8 cellular contexts compared by ENCODE assay signal in genomic region chr9:34380034-34380510, GRCh38. TPM values are rescaled to one million over a fixed set of nuclear protein-coding genes. Genes with fewer than 3 reads are reported as not detected.
A peak's percentile ranks its signal among the peaks of the same experiment; 100 is the strongest.
DNase-seq lines count a peak whose midpoint lies in the region; ATAC-seq and TF ChIP-seq lines count a peak whose summit lies in the region.

No MANE protein-coding gene starts in this region.

- no peaks in the 10 kb centered on the region for H3K9me3 ChIP-seq in T-helper 17 cell (ENCODE audit: control insufficient read depth, low read length, poor library complexity, severe bottlenecking)

- no peaks in the 10 kb centered on the region for H3K27me3 ChIP-seq in rectal smooth muscle tissue (ENCODE audit: control insufficient read depth, insufficient read depth, low read length)

- H3K4me3 Mint-ChIP-seq in T-helper 17 cell (peak overlapping the region; percentile 86), glutamatergic neuron (ENCODE audit: unreplicated experiment) (peak overlapping the region; percentile 88)

- peak overlapping the region; percentile 62 for H3K4me3 ChIP-seq in rectal smooth muscle tissue (ENCODE audit: low read length)

- H3K9ac ChIP-seq in rectal smooth muscle tissue (ENCODE audit: low read length): peak overlapping the region; percentile 57

- H3K4me1 Mint-ChIP-seq in T-helper 17 cell (peaks cover 50% of the 10 kb centered on the region), glutamatergic neuron (ENCODE audit: low read depth, unreplicated experiment) (peaks cover 25% of the 10 kb centered on the region)

- TF ChIP-seq CTCF in GM12872 (IDR thresholded peaks at IDR 0.05; ENCODE audit: insufficient read depth, low read depth, low read length) (0 out of 3 replicates have a peak, but pooled peaks have one; percentile 12), glutamatergic neuron (IDR thresholded peaks at IDR 0.05; ENCODE audit: partially characterized antibody, unreplicated experiment) (no peak)

- H3K36me3 Mint-ChIP-seq in T-helper 17 cell (ENCODE audit: low read depth) (no peaks in the 10 kb centered on the region), glutamatergic neuron (ENCODE audit: unreplicated experiment) (no peaks in the 10 kb centered on the region)

- H3K27ac ChIP-seq in rectal smooth muscle tissue (ENCODE audit: low read depth, low read length): peak overlapping the region; percentile 73

- no peaks in the 10 kb centered on the region for H3K36me3 ChIP-seq in rectal smooth muscle tissue (ENCODE audit: control insufficient read depth, insufficient read depth, low read length)

- no peak for ATAC-seq in T-helper 17 cell
- no peak for ATAC-seq in HG03439 (IDR thresholded peaks at IDR 0.05; ENCODE audit: unreplicated experiment)
- ATAC-seq in GM21576 (IDR thresholded peaks at IDR 0.05; ENCODE audit: unreplicated experiment): no peak
- no peak for ATAC-seq in GM18873 (IDR thresholded peaks at IDR 0.05; ENCODE audit: low FRiP score, unreplicated experiment)

- H3K27me3 Mint-ChIP-seq in T-helper 17 cell: no peaks in the 10 kb centered on the region
- peaks cover 21% of the 10 kb centered on the region for H3K27me3 Mint-ChIP-seq in glutamatergic neuron (ENCODE audit: unreplicated experiment)

- H3K4me1 ChIP-seq in rectal smooth muscle tissue (ENCODE audit: control insufficient read depth, insufficient read depth, low read length): peaks cover 19% of the 10 kb centered on the region

- H3K9me3 Mint-ChIP-seq in glutamatergic neuron (ENCODE audit: unreplicated experiment): peaks cover 19% of the 10 kb centered on the region

- DNase-seq in T-helper 17 cell (no peak), glutamatergic neuron (no peak), SIG-M5 (lab: John Stamatoyannopoulos, UW) (no peak)

- H3K27ac Mint-ChIP-seq in T-helper 17 cell (peak overlapping the region; percentile 68), glutamatergic neuron (ENCODE audit: unreplicated experiment) (no peak overlapping the region)

RNA-seq across cellular contexts. Expression of gene MYORG, which starts 3.4 kb away (rescaled TPM):
- total RNA-seq in T-helper 17 cell (under 1 TPM; 0.42 to 0.65 TPM), glutamatergic neuron (ENCODE audit: unreplicated experiment) (4.6 TPM)

RNA-seq across cellular contexts. Expression of gene NUDT2, which starts 50.7 kb away (rescaled TPM):
- total RNA-seq in T-helper 17 cell (10 to 100 TPM; 11.2 to 15.0 TPM), glutamatergic neuron (ENCODE audit: unreplicated experiment) (7.2 TPM)

RNA-seq across cellular contexts. Expression of gene KIF24, which starts 51.0 kb away (rescaled TPM):
- total RNA-seq in T-helper 17 cell: under 1 TPM; 0.08 to 0.12 TPM
- 0.78 TPM for total RNA-seq in glutamatergic neuron (ENCODE audit: unreplicated experiment)
